12 cellular contexts compared by ENCODE assay signal in the genomic region with DNA sequence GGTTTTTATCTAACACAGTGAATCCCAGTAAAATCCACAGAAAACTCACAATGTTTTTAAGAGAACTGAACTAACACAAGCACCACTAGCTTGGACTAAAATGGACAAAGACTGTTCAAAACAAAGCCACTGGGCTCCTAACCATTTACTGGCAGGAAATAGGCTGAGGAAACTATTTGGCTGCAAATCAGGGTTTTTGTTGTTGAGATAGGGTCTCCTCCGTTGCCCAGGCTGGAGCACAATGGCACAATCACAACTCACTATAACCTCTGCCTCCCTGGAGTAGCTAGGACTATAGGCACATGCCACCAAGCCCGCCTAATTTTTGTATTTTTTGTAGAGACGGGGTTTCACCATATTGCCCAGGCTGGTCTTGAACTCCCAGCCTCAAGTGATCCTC.
DNase-seq lines count a peak whose midpoint lies in the region; ATAC-seq and TF ChIP-seq lines count a peak whose summit lies in the region.
"Had no signal": no experiment of that assay in that cellular context is flagged by ENCODE, and none has a peak within 500 bp of the region (broad histone marks: within the 10 kb centered on the region; RNA-seq: fewer than 3 reads in every experiment).

No MANE protein-coding gene starts in this region.

- H3K4me2 ChIP-seq in GM23338, result peak overlapping the region; percentile 4; the same call in 1 of the 2 replicates

- H2AFZ ChIP-seq in GM23338, result no peak overlapping the region

- no peaks in the 10 kb centered on the region for H3K79me2 ChIP-seq in GM23338 (replicated peaks; ENCODE audit: insufficient read depth)

- ATAC-seq in GM23338, result peak; percentile 9; the same call in 1 of the 3 replicates
- ATAC-seq in activated naive CD8-positive, alpha-beta T cell treated with anti-CD3 and anti-CD28 coated beads, Interleukin-2, amount 50 U/mL, for 24 hours, result no peak
- no peak for ATAC-seq in memory B cell (ENCODE audit: low read depth)
- no peak for ATAC-seq in HG02642 (IDR thresholded peaks at IDR 0.05; ENCODE audit: poor library complexity, unreplicated experiment)
- ATAC-seq in GM19463 (IDR thresholded peaks at IDR 0.05; ENCODE audit: unreplicated experiment), result no peak
- no peak for ATAC-seq in HG03175 (IDR thresholded peaks at IDR 0.05; ENCODE audit: unreplicated experiment)
- ATAC-seq: GM12878 had no signal

- H3K27me3 Mint-ChIP-seq in CD14-positive monocyte (ENCODE audit: low read depth in 3 of 3), result no peaks in the 10 kb centered on the region
- peaks cover 5% of the 10 kb centered on the region for H3K27me3 Mint-ChIP-seq in GM23338 (ENCODE audit: insufficient read depth, low read depth, poor library complexity)
- no peaks in the 10 kb centered on the region for H3K27me3 Mint-ChIP-seq in activated naive CD8-positive, alpha-beta T cell treated with anti-CD3 and anti-CD28 coated beads, Interleukin-2, amount 50 U/mL, for 24 hours
- H3K27me3 Mint-ChIP-seq in memory B cell, result no peaks in the 10 kb centered on the region

- no peaks in the 10 kb centered on the region for H3K36me3 ChIP-seq in GM23338 (ENCODE audit: insufficient read depth)

- H3K36me3 Mint-ChIP-seq in CD14-positive monocyte (peaks cover 20 to 36% of the 10 kb centered on the region in 2 donors), GM23338 (ENCODE audit: low read depth) (peaks cover 27% of the 10 kb centered on the region), memory B cell (no peaks in the 10 kb centered on the region)
- peaks cover 10% of the 10 kb centered on the region for H3K36me3 Mint-ChIP-seq in activated naive CD8-positive, alpha-beta T cell treated with anti-CD3 and anti-CD28 coated beads, Interleukin-2, amount 50 U/mL, for 24 hours (ENCODE audit: low read depth)

- peaks cover 68% of the 10 kb centered on the region for H3K4me1 Mint-ChIP-seq in CD14-positive monocyte
- H3K4me1 Mint-ChIP-seq in GM23338, result peaks cover 54% of the 10 kb centered on the region
- peaks cover 66% of the 10 kb centered on the region for H3K4me1 Mint-ChIP-seq in activated naive CD8-positive, alpha-beta T cell treated with anti-CD3 and anti-CD28 coated beads, Interleukin-2, amount 50 U/mL, for 24 hours
- H3K4me1 Mint-ChIP-seq in memory B cell, result peaks cover 15% of the 10 kb centered on the region

- DNase-seq in CD14-positive monocyte (ENCODE audit: low spot score), result no peak
- no peak for DNase-seq in GM23338 (ENCODE audit: low spot score)
- DNase-seq in activated naive CD8-positive, alpha-beta T cell treated with anti-CD3 and anti-CD28 coated beads, Interleukin-2, amount 50 U/mL, for 24 hours, result no peak
- no peak for DNase-seq in memory B cell (ENCODE audit: low spot score in 2 of 2)
- no peak for DNase-seq in foreskin melanocyte
- DNase-seq: foreskin fibroblast, NCI-H774, RPMI8226 had no signal

- H3K27me3 ChIP-seq in GM23338 (ENCODE audit: insufficient read depth), result no peaks in the 10 kb centered on the region

- intact Hi-C loops in CD14-positive monocyte (cut with micrococcal nuclease), result loop anchor here in 1 of 2 donors (5.0 kb wide), 1 partner anchor 57 kb away; no protein-coding TSS in a partner anchor

- H3K4me3 ChIP-seq in GM23338, result no peak overlapping the region
- H3K4me3 ChIP-seq: GM12878 had no signal

- H4K20me1 ChIP-seq in GM23338 (replicated peaks; ENCODE audit: insufficient read depth), result no peaks in the 10 kb centered on the region

- H3K9me2 ChIP-seq in GM23338 (ENCODE audit: insufficient read depth), result no peaks in the 10 kb centered on the region; the same call in 1 of the 2 replicates

- peaks cover 15% of the 10 kb centered on the region for H3F3A ChIP-seq in GM23338 (replicated peaks; ENCODE audit: low read depth)

- H3K27ac Mint-ChIP-seq in CD14-positive monocyte, result peak overlapping the region; percentile 95 to 98 (median 97)
- no peak overlapping the region for H3K27ac Mint-ChIP-seq in GM23338
- peak overlapping the region; percentile 40 for H3K27ac Mint-ChIP-seq in activated naive CD8-positive, alpha-beta T cell treated with anti-CD3 and anti-CD28 coated beads, Interleukin-2, amount 50 U/mL, for 24 hours
- peak overlapping the region; percentile 83 for H3K27ac Mint-ChIP-seq in memory B cell

- TF ChIP-seq CTCF in CD14-positive monocyte (IDR thresholded peaks at IDR 0.05) (no peak), GM23338 (conservative IDR thresholded peaks at IDR 0.05; ENCODE audit: low read depth in 2 of 2) (no peak)

- H3K27ac ChIP-seq in GM23338 (ENCODE audit: low read depth), result peak overlapping the region; percentile 78

- H3K4me3 Mint-ChIP-seq in CD14-positive monocyte (no peak overlapping the region), GM23338 (no peak overlapping the region), memory B cell (no peak overlapping the region)
- H3K4me3 Mint-ChIP-seq in activated naive CD8-positive, alpha-beta T cell treated with anti-CD3 and anti-CD28 coated beads, Interleukin-2, amount 50 U/mL, for 24 hours, result peak overlapping the region; percentile 65

- peaks cover 57% of the 10 kb centered on the region for H3K4me1 ChIP-seq in GM23338 (ENCODE audit: insufficient read depth)

- H3K9me3 Mint-ChIP-seq in CD14-positive monocyte, result peaks cover 2 to 14% (median 9%) of the 10 kb centered on the region in 7 donors
- H3K9me3 Mint-ChIP-seq in GM23338, result peaks cover 4% of the 10 kb centered on the region; the same call in 2 of the 3 replicates
- peaks cover 14% of the 10 kb centered on the region for H3K9me3 Mint-ChIP-seq in activated naive CD8-positive, alpha-beta T cell treated with anti-CD3 and anti-CD28 coated beads, Interleukin-2, amount 50 U/mL, for 24 hours
- peaks cover 10% of the 10 kb centered on the region for H3K9me3 Mint-ChIP-seq in memory B cell

TF ChIP-seq in GM23338, 12 proteins besides CTCF, POLR2A, EP300 and RAD21:
- TF ChIP-seq, protein P1, sequence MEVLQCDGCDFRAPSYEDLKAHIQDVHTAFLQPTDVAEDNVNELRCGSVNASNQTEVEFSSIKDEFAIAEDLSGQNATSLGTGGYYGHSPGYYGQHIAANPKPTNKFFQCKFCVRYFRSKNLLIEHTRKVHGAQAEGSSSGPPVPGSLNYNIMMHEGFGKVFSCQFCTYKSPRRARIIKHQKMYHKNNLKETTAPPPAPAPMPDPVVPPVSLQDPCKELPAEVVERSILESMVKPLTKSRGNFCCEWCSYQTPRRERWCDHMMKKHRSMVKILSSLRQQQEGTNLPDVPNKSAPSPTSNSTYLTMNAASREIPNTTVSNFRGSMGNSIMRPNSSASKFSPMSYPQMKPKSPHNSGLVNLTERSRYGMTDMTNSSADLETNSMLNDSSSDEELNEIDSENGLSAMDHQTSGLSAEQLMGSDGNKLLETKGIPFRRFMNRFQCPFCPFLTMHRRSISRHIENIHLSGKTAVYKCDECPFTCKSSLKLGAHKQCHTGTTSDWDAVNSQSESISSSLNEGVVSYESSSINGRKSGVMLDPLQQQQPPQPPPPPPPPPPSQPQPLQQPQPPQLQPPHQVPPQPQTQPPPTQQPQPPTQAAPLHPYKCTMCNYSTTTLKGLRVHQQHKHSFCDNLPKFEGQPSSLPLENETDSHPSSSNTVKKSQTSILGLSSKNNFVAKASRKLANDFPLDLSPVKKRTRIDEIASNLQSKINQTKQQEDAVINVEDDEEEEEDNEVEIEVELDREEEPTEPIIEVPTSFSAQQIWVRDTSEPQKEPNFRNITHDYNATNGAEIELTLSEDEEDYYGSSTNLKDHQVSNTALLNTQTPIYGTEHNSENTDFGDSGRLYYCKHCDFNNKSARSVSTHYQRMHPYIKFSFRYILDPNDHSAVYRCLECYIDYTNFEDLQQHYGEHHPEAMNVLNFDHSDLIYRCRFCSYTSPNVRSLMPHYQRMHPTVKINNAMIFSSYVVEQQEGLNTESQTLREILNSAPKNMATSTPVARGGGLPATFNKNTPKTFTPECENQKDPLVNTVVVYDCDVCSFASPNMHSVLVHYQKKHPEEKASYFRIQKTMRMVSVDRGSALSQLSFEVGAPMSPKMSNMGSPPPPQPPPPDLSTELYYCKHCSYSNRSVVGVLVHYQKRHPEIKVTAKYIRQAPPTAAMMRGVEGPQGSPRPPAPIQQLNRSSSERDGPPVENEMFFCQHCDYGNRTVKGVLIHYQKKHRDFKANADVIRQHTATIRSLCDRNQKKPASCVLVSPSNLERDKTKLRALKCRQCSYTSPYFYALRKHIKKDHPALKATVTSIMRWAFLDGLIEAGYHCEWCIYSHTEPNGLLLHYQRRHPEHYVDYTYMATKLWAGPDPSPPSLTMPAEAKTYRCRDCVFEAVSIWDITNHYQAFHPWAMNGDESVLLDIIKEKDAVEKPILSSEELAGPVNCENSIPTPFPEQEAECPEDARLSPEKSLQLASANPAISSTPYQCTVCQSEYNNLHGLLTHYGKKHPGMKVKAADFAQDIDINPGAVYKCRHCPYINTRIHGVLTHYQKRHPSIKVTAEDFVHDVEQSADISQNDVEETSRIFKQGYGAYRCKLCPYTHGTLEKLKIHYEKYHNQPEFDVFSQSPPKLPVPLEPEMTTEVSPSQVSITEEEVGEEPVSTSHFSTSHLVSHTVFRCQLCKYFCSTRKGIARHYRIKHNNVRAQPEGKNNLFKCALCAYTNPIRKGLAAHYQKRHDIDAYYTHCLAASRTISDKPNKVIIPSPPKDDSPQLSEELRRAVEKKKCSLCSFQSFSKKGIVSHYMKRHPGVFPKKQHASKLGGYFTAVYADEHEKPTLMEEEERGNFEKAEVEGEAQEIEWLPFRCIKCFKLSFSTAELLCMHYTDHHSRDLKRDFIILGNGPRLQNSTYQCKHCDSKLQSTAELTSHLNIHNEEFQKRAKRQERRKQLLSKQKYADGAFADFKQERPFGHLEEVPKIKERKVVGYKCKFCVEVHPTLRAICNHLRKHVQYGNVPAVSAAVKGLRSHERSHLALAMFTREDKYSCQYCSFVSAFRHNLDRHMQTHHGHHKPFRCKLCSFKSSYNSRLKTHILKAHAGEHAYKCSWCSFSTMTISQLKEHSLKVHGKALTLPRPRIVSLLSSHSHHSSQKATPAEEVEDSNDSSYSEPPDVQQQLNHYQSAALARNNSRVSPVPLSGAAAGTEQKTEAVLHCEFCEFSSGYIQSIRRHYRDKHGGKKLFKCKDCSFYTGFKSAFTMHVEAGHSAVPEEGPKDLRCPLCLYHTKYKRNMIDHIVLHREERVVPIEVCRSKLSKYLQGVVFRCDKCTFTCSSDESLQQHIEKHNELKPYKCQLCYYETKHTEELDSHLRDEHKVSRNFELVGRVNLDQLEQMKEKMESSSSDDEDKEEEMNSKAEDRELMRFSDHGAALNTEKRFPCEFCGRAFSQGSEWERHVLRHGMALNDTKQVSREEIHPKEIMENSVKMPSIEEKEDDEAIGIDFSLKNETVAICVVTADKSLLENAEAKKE (CRISPR knock-in tag; IDR thresholded peaks at IDR 0.05), result no peak
- TF ChIP-seq POLR2AphosphoS5 (IDR thresholded peaks at IDR 0.05; ENCODE audit: low read depth), result peak; percentile 52; the same call in 1 of the 2 replicates
